15 cellular contexts compared by ENCODE assay signal in the genomic region with DNA sequence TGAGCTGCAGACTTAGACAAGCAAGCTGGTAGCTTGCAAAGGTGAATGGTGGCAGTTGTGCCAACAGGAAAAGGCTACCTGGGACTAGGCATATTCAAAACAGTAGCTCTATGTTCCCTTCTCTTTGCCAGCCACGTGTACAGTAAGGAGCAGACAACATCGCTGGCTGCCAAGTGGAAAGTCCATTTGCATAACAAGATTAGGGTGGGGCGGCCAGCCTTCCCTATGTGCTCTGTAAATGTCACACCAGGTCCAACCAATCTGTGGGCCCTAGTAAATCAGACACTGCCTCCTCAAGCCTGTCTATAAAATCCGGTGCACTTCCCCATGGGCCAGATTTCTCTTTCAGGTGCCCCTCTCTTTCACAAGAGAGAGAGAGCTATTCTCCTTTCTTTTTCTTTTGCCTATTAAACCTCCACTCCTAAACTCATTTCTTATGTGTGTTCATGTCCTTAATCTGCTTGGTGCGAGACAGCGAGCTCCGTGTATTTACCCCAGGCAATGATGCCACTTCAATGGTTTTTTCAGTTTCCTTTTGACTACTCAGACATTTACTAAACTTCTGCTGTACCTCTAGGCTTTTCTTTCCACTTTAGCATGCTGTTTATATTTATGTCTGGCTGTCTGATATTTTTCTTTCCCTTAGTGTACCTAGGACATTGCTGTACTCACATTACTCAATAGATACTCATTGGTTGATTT.
DNase-seq lines count a peak whose midpoint lies in the region; ATAC-seq and TF ChIP-seq lines count a peak whose summit lies in the region.
"Had no signal": no experiment of that assay in that cellular context is flagged by ENCODE, and none has a peak within 500 bp of the region (broad histone marks: within the 10 kb centered on the region; RNA-seq: fewer than 3 reads in every experiment).

No MANE protein-coding gene starts in this region.

- intact Hi-C loops in natural killer cell (cut with micrococcal nuclease), result no loop called here
- intact Hi-C loops in esophagus muscularis mucosa (cut with DNase I), result no loop called here

- H3K4me1 ChIP-seq in GM23338 (ENCODE audit: insufficient read depth) (peaks cover 13% of the 10 kb centered on the region), mesendoderm (ENCODE audit: control insufficient read depth, low read depth, low read length) (peaks cover 2% of the 10 kb centered on the region), esophagus muscularis mucosa (no peaks in the 10 kb centered on the region)
- H3K4me1 ChIP-seq: Caco-2 had no signal

- no peaks in the 10 kb centered on the region for H3K36me3 ChIP-seq in GM23338 (ENCODE audit: insufficient read depth)
- no peaks in the 10 kb centered on the region for H3K36me3 ChIP-seq in mesendoderm (ENCODE audit: control insufficient read depth, insufficient read depth, low read length)
- H3K36me3 ChIP-seq in esophagus muscularis mucosa, result no peaks in the 10 kb centered on the region

- H3K27me3 ChIP-seq in GM23338 (ENCODE audit: insufficient read depth), result no peaks in the 10 kb centered on the region
- no peaks in the 10 kb centered on the region for H3K27me3 ChIP-seq in mesendoderm (ENCODE audit: insufficient read depth, low read length, poor library complexity)
- H3K27me3 ChIP-seq in esophagus muscularis mucosa, result no peaks in the 10 kb centered on the region

- no peaks in the 10 kb centered on the region for H3F3A ChIP-seq in GM23338 (replicated peaks; ENCODE audit: low read depth)

- H3K4ac ChIP-seq in mesendoderm (ENCODE audit: low read depth, low read length), result no peak overlapping the region

- peak; percentile 84 for ATAC-seq in GM18520 (IDR thresholded peaks at IDR 0.05; ENCODE audit: unreplicated experiment)
- peak; percentile 48; the same call in 2 of the 3 replicates for ATAC-seq in GM23338
- ATAC-seq in natural killer cell, result no peak
- no peak for ATAC-seq in HG02678 (IDR thresholded peaks at IDR 0.05; ENCODE audit: unreplicated experiment)
- ATAC-seq: natural killer cell treated with Interleukin-12 subunit alpha and Interleukin-12 subunit beta and Interleukin-15 and Interleukin-18, amount 100 ng/mL, for 72 hours; stimulated activated naive CD8-positive, alpha-beta T cell treated with anti-CD3 and anti-CD28 coated beads, Interleukin-15, Interleukin-2, amounts not matched to agents 100 U/mL and 50 U/mL, for 24 hours had no signal

- no peaks in the 10 kb centered on the region for H4K20me1 ChIP-seq in GM23338 (replicated peaks; ENCODE audit: insufficient read depth)

- H2BK120ac ChIP-seq in mesendoderm (ENCODE audit: low read depth, low read length), result no peak overlapping the region

- H4K5ac ChIP-seq in mesendoderm (ENCODE audit: low read length), result no peak overlapping the region

- H3K23ac ChIP-seq in mesendoderm (ENCODE audit: low read length), result no peak overlapping the region

- H3K4me3 Mint-ChIP-seq in GM23338 (no peak overlapping the region), natural killer cell (no peak overlapping the region)
- H3K4me3 Mint-ChIP-seq: natural killer cell treated with Interleukin-12 subunit alpha and Interleukin-12 subunit beta and Interleukin-15 and Interleukin-18, amount 100 ng/mL, for 72 hours had no signal

- H3K4me2 ChIP-seq in GM23338, result no peak overlapping the region
- no peak overlapping the region for H3K4me2 ChIP-seq in mesendoderm (ENCODE audit: low read length)

- no peaks in the 10 kb centered on the region for H3K9me3 ChIP-seq in esophagus muscularis mucosa
- H3K9me3 ChIP-seq: Caco-2 had no signal

- H3K9ac ChIP-seq in mesendoderm (ENCODE audit: low read length), result no peak overlapping the region

- H3K27ac ChIP-seq in GM23338 (ENCODE audit: low read depth) (no peak overlapping the region), mesendoderm (ENCODE audit: low read depth, low read length) (no peak overlapping the region), esophagus muscularis mucosa (replicated peaks in 1 of 4) (no peak overlapping the region)

- TF ChIP-seq EP300 in esophagus muscularis mucosa (IDR thresholded peaks at IDR 0.05), result no peak

- no peaks in the 10 kb centered on the region; the same call in 2 of the 3 replicates for H3K9me3 Mint-ChIP-seq in GM23338
- peaks cover 6 to 21% of the 10 kb centered on the region in 2 donors for H3K9me3 Mint-ChIP-seq in natural killer cell

- in situ Hi-C loops in G401 (cut with HindIII; ENCODE audit: low sequenced_read_pairs), result no loop called here

- H3K27ac Mint-ChIP-seq in GM23338, result no peak overlapping the region
- H3K27ac Mint-ChIP-seq in natural killer cell, result no peak overlapping the region
- H3K27ac Mint-ChIP-seq: natural killer cell treated with Interleukin-12 subunit alpha and Interleukin-12 subunit beta and Interleukin-15 and Interleukin-18, amount 100 ng/mL, for 72 hours had no signal

- H3K36me3 Mint-ChIP-seq in GM23338 (ENCODE audit: low read depth), result no peaks in the 10 kb centered on the region
- peaks cover 11% of the 10 kb centered on the region for H3K36me3 Mint-ChIP-seq in natural killer cell
- H3K36me3 Mint-ChIP-seq: natural killer cell treated with Interleukin-12 subunit alpha and Interleukin-12 subunit beta and Interleukin-15 and Interleukin-18, amount 100 ng/mL, for 72 hours had no signal

- H2BK5ac ChIP-seq in mesendoderm (ENCODE audit: low read length), result no peak overlapping the region

- H3K4me1 Mint-ChIP-seq in GM23338, result peaks cover 18% of the 10 kb centered on the region
- no peaks in the 10 kb centered on the region for H3K4me1 Mint-ChIP-seq in natural killer cell

- H3K18ac ChIP-seq in mesendoderm (ENCODE audit: low read length), result no peak overlapping the region

- no peaks in the 10 kb centered on the region for H3K79me1 ChIP-seq in mesendoderm (ENCODE audit: low read length)

- no peak overlapping the region for H4K8ac ChIP-seq in mesendoderm (ENCODE audit: low read depth, low read length)

- WGBS in mesendoderm (ENCODE audit: extremely low coverage, insufficient coverage, low lambda C conversion rate), result no CpG with 5 or more reads among the region's 7 CpGs
- WGBS in esophagus muscularis mucosa, result 61% methylated on average over 7 of the region's 7 CpGs

- H2AFZ ChIP-seq in GM23338, result peak overlapping the region; percentile 88; the same call in 1 of the 2 replicates

- H2AK5ac ChIP-seq in mesendoderm (ENCODE audit: low read length), result no peak overlapping the region

- H3K4me3 ChIP-seq in GM23338, result no peak overlapping the region
- H3K4me3 ChIP-seq in mesendoderm (ENCODE audit: low read length), result no peak overlapping the region
- H3K4me3 ChIP-seq in esophagus muscularis mucosa, result no peak overlapping the region

- no peaks in the 10 kb centered on the region for H3K27me3 Mint-ChIP-seq in GM23338 (ENCODE audit: insufficient read depth, low read depth, poor library complexity)
- no peaks in the 10 kb centered on the region for H3K27me3 Mint-ChIP-seq in natural killer cell (ENCODE audit: low read depth in 2 of 2)
- H3K27me3 Mint-ChIP-seq: natural killer cell treated with Interleukin-12 subunit alpha and Interleukin-12 subunit beta and Interleukin-15 and Interleukin-18, amount 100 ng/mL, for 72 hours had no signal

- no peak for TF ChIP-seq CTCF in GM23338 (conservative IDR thresholded peaks at IDR 0.05; ENCODE audit: low read depth in 2 of 2)
- no peak for TF ChIP-seq CTCF in natural killer cell (IDR thresholded peaks at IDR 0.05)
- TF ChIP-seq CTCF in esophagus muscularis mucosa (IDR thresholded peaks at IDR 0.05), result no peak

- DNase-seq in GM23338 (ENCODE audit: low spot score) (peak; percentile 12), NCI-H524 treated with DMSO at 0.1 percent for 48 hours (lab: John Stamatoyannopoulos, UW) (peak; percentile 20), mesendoderm (peak; percentile 66), natural killer cell (no peak), esophagus muscularis mucosa (ENCODE audit: extremely low spot score) (no peak), G401 (ENCODE audit: low spot score) (no peak)
- DNase-seq: activated CD8-positive, alpha-beta memory T cell treated with anti-CD3 and anti-CD28 coated beads, Interleukin-2, amount 50 U/mL, for 48 hours; aorta; Caco-2; IMR-90; stimulated activated naive CD8-positive, alpha-beta T cell treated with anti-CD3 and anti-CD28 coated beads, Interleukin-15, Interleukin-2, amounts not matched to agents 100 U/mL and 50 U/mL, for 24 hours; SW 1271 had no signal

- H3K79me2 ChIP-seq in GM23338 (replicated peaks; ENCODE audit: insufficient read depth) (no peaks in the 10 kb centered on the region), mesendoderm (ENCODE audit: control insufficient read depth, insufficient read depth, low read length) (no peaks in the 10 kb centered on the region)

- no peaks in the 10 kb centered on the region for H3K9me2 ChIP-seq in GM23338 (ENCODE audit: insufficient read depth)

- H3K56ac ChIP-seq in mesendoderm (ENCODE audit: low read length), result no peak overlapping the region

- no peak for TF ChIP-seq POLR2A in esophagus muscularis mucosa (IDR thresholded peaks at IDR 0.05; ENCODE audit: low read depth)

- no peak overlapping the region for H2BK15ac ChIP-seq in mesendoderm (replicated peaks; ENCODE audit: low read depth)

TF ChIP-seq in GM23338, 12 proteins besides CTCF, POLR2A, EP300 and RAD21 (continues in another document):
- TF ChIP-seq NANOG (IDR thresholded peaks at IDR 0.05; ENCODE audit: borderline replicate concordance) (no peak), EZH2 (IDR thresholded peaks at IDR 0.05; ENCODE audit: low read depth, unreplicated experiment) (no peak), ZNF114 (CRISPR knock-in tag; IDR thresholded peaks at IDR 0.05) (no peak)

Comparison
In these comparisons a context has a peak if more than half of its experiments do, and no peak if none do; other contexts are left out.
1. ATAC-seq: peak in GM18520 (single experiment) and GM23338 (single experiment); none in natural killer cell (0 of 3) and HG02678 (single experiment).
2. DNase-seq: peak in GM23338 (single experiment), NCI-H524 treated with DMSO at 0.1 percent for 48 hours (single experiment) and mesendoderm (single experiment); none in natural killer cell (single experiment), esophagus muscularis mucosa (single experiment) and G401 (single experiment).